ENCODE assay signal across 10 cellular contexts in the genomic region with DNA sequence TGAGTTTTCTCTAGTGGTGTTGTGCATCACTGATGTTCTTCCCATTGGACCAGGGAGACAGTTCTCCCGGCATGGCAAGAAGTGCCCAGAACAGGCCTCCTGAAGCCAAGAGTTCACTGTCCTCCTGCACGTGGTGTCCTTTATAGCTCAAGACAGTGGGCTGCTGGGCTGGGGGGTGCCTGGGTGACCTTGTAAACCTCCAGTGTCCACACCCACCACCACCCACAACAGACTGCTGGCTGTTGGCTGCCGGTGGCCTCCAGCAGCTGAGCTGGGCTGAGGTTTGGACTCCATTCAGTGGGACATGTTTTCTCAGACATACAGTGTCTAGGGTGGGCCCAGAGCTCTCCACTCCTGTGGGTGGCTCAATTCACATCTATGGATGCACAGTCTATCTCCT. TPM values are rescaled to one million over a fixed set of nuclear protein-coding genes. Genes with fewer than 3 reads are reported as not detected.
DNase-seq lines count a peak whose midpoint lies in the region; ATAC-seq and TF ChIP-seq lines count a peak whose summit lies in the region.
"Had no signal": no experiment of that assay in that cellular context is flagged by ENCODE, and none has a peak within 500 bp of the region (broad histone marks: within the 10 kb centered on the region; RNA-seq: fewer than 3 reads in every experiment).

No MANE protein-coding gene starts in this region.

- H3K27ac ChIP-seq in left ventricle myocardium inferior (replicated peaks), result peak overlapping the region; percentile 98
- peak overlapping the region in 2 of 5 donors; percentile 86 to 94 for H3K27ac ChIP-seq in adrenal gland

- H3K36me3 ChIP-seq in left ventricle myocardium inferior, result no peaks in the 10 kb centered on the region
- H3K36me3 ChIP-seq in adrenal gland (replicated peaks in 1 of 2), result no peaks in the 10 kb centered on the region

- TF ChIP-seq POLR2A in adrenal gland (IDR thresholded peaks at IDR 0.05), result no peak

- H3K4me3 Mint-ChIP-seq in activated naive CD8-positive, alpha-beta T cell treated with anti-CD3 and anti-CD28 coated beads, Interleukin-2, amount 10 ng/mL, durations not matched to agents 7 days and 5 days, result peak overlapping the region; percentile 91
- H3K4me3 Mint-ChIP-seq in memory B cell, result peak overlapping the region; percentile 93
- peak overlapping the region; percentile 94 for H3K4me3 Mint-ChIP-seq in type B pancreatic cell

- H3K9me3 ChIP-seq in left ventricle myocardium inferior (replicated peaks), result no peaks in the 10 kb centered on the region
- H3K9me3 ChIP-seq in adrenal gland (replicated peaks in 1 of 3), result no peaks in the 10 kb centered on the region

- no peaks in the 10 kb centered on the region for H3K27me3 Mint-ChIP-seq in activated naive CD8-positive, alpha-beta T cell treated with anti-CD3 and anti-CD28 coated beads, Interleukin-2, amount 10 ng/mL, durations not matched to agents 7 days and 5 days
- H3K27me3 Mint-ChIP-seq in memory B cell (no peaks in the 10 kb centered on the region), type B pancreatic cell (no peaks in the 10 kb centered on the region)

- ATAC-seq in Right ventricle myocardium inferior, result no peak
- ATAC-seq in activated naive CD8-positive, alpha-beta T cell treated with anti-CD3 and anti-CD28 coated beads, Interleukin-2, amount 10 ng/mL, durations not matched to agents 7 days and 5 days (ENCODE audit: low read depth), result no peak
- no peak for ATAC-seq in memory B cell (ENCODE audit: low read depth)
- ATAC-seq in GM19035 (IDR thresholded peaks at IDR 0.05; ENCODE audit: unreplicated experiment), result no peak
- ATAC-seq: Panc1 had no signal

- peak overlapping the region; percentile 98 for H3K27ac Mint-ChIP-seq in activated naive CD8-positive, alpha-beta T cell treated with anti-CD3 and anti-CD28 coated beads, Interleukin-2, amount 10 ng/mL, durations not matched to agents 7 days and 5 days
- H3K27ac Mint-ChIP-seq in memory B cell, result peak overlapping the region; percentile 41
- no peak overlapping the region for H3K27ac Mint-ChIP-seq in type B pancreatic cell

- peaks cover 47% of the 10 kb centered on the region for H3K4me1 Mint-ChIP-seq in activated naive CD8-positive, alpha-beta T cell treated with anti-CD3 and anti-CD28 coated beads, Interleukin-2, amount 10 ng/mL, durations not matched to agents 7 days and 5 days
- peaks cover 29% of the 10 kb centered on the region for H3K4me1 Mint-ChIP-seq in memory B cell
- peaks cover 37% of the 10 kb centered on the region for H3K4me1 Mint-ChIP-seq in type B pancreatic cell (ENCODE audit: unreplicated experiment)

- no peaks in the 10 kb centered on the region for H3K9me3 Mint-ChIP-seq in activated naive CD8-positive, alpha-beta T cell treated with anti-CD3 and anti-CD28 coated beads, Interleukin-2, amount 10 ng/mL, durations not matched to agents 7 days and 5 days
- H3K9me3 Mint-ChIP-seq in memory B cell, result no peaks in the 10 kb centered on the region
- no peaks in the 10 kb centered on the region for H3K9me3 Mint-ChIP-seq in type B pancreatic cell

- POLR2A ChIA-PET in activated naive CD8-positive, alpha-beta T cell treated with anti-CD3 and anti-CD28 coated beads, Interleukin-2, amount 10 ng/mL, durations not matched to agents 7 days and 5 days (lab: Charles Lee), result interaction anchor here (1.0 kb wide), 1 partner anchor 199 kb away, joined by 3 read pairs; no protein-coding TSS in a partner anchor

- peaks cover 82% of the 10 kb centered on the region for H3K4me1 ChIP-seq in left ventricle myocardium inferior
- peaks cover 8 to 45% of the 10 kb centered on the region in 2 donors for H3K4me1 ChIP-seq in adrenal gland (replicated peaks in 1 of 2)

- H3K4me3 ChIP-seq in left ventricle myocardium inferior (peak overlapping the region; percentile 93), adrenal gland (peak overlapping the region in 1 of 4 donors; percentile 82)

- no peak for TF ChIP-seq CTCF in left ventricle myocardium inferior (IDR thresholded peaks at IDR 0.05; ENCODE audit: borderline replicate concordance)
- TF ChIP-seq CTCF in type B pancreatic cell (conservative IDR thresholded peaks at IDR 0.05), result no peak
- TF ChIP-seq CTCF in adrenal gland (IDR thresholded peaks at IDR 0.05), result no peak

- intact Hi-C loops in left ventricle myocardium inferior (cut with micrococcal nuclease) (loop anchor here (10.0 kb wide), 1 partner anchor 54 kb away; no protein-coding TSS in a partner anchor), Right ventricle myocardium inferior (cut with DNase I) (no loop called here), adrenal gland (cut with DNase I) (no loop called here)

- H3K27me3 ChIP-seq in left ventricle myocardium inferior (ENCODE audit: low read depth), result no peaks in the 10 kb centered on the region
- H3K27me3 ChIP-seq in adrenal gland, result no peaks in the 10 kb centered on the region

- DNase-seq in left ventricle myocardium inferior (no peak), Right ventricle myocardium inferior (ENCODE audit: missing footprints) (no peak), memory B cell (ENCODE audit: low spot score in 2 of 2) (no peak), type B pancreatic cell (ENCODE audit: extremely low spot score, unreplicated experiment) (no peak), adrenal gland (no peak), NCI-H2107 (lab: John Stamatoyannopoulos, UW) (no peak)
- no peak for DNase-seq in activated naive CD8-positive, alpha-beta T cell treated with anti-CD3 and anti-CD28 coated beads, Interleukin-2, amount 10 ng/mL, durations not matched to agents 7 days and 5 days
- DNase-seq: DMS 273 treated with DMSO at 0.1 percent for 48 hours had no signal

- 60 to 85% (median 81%) methylated on average over 1 to 3 of the region's 3 CpGs for WGBS in adrenal gland, 4 donors

- peaks cover 3% of the 10 kb centered on the region for H3K36me3 Mint-ChIP-seq in activated naive CD8-positive, alpha-beta T cell treated with anti-CD3 and anti-CD28 coated beads, Interleukin-2, amount 10 ng/mL, durations not matched to agents 7 days and 5 days
- no peaks in the 10 kb centered on the region for H3K36me3 Mint-ChIP-seq in memory B cell
- no peaks in the 10 kb centered on the region for H3K36me3 Mint-ChIP-seq in type B pancreatic cell

RNA-seq across cellular contexts. Expression of a gene that starts 42.2 kb away (rescaled TPM):
- 219 TPM for total RNA-seq in left ventricle myocardium inferior
- 186 TPM for total RNA-seq in Right ventricle myocardium inferior
- total RNA-seq in activated naive CD8-positive, alpha-beta T cell treated with anti-CD3 and anti-CD28 coated beads, Interleukin-2, amount 10 ng/mL, durations not matched to agents 7 days and 5 days, result 100 to 1,000 TPM; 118 to 123 TPM
- total RNA-seq in type B pancreatic cell (ENCODE audit: low replicate concordance), result 60.8 and 87.9 TPM in 2 replicates
- total RNA-seq in adrenal gland, result 10 to 100 TPM; 29.3 to 79.3 (median 52.7) TPM
- polyA plus RNA-seq in adrenal gland, result 10 to 100 TPM; 18.4 to 37.5 (median 19.5) TPM
